Comparison of ENCODE assay signal across 8 cellular contexts in genomic region chrX:119488749-119489148, GRCh38. TPM values are rescaled to one million over a fixed set of nuclear protein-coding genes. Genes with fewer than 3 reads are reported as not detected.
DNase-seq lines count a peak whose midpoint lies in the region; ATAC-seq and TF ChIP-seq lines count a peak whose summit lies in the region.

No MANE protein-coding gene starts in this region.

- CTCF ChIA-PET in CD4-positive, alpha-beta memory T cell (lab: Charles Lee; ENCODE audit: partially characterized antibody), result interaction anchor here (1.0 to 2.6 kb wide), 7 partner anchors 11 to 241 kb away, joined by 3 to 11 read pairs (median 3); partner anchors contain the start of gene SLC25A5
- CTCF ChIA-PET in OCI-LY7 (lab: Charles Lee; ENCODE audit: unreplicated experiment), result interaction anchor here (1.1 kb wide), 1 partner anchor 27 kb away, joined by 3 read pairs; no protein-coding TSS in a partner anchor

- POLR2A ChIA-PET in CD4-positive, alpha-beta memory T cell (lab: Charles Lee; ENCODE audit: partially characterized antibody), result interaction anchor here (1.0 kb wide), 1 partner anchor 21 kb away, joined by 3 read pairs; the partner anchor contains the start of gene SLC25A5
- POLR2A ChIA-PET in OCI-LY7 (lab: Charles Lee), result interaction anchor here (0.6 kb wide), 1 partner anchor 34 kb away, joined by 3 read pairs; no protein-coding TSS in a partner anchor

- no peak overlapping the region for H2AFZ ChIP-seq in OCI-LY7 (ENCODE audit: low read length)

- no peaks in the 10 kb centered on the region for H4K20me1 ChIP-seq in OCI-LY7 (ENCODE audit: insufficient read depth, low read length)

- no peak overlapping the region for H3K4me3 Mint-ChIP-seq in CD4-positive, alpha-beta memory T cell
- no peak overlapping the region for H3K4me3 Mint-ChIP-seq in activated T-helper 17 cell treated with anti-CD3 and anti-CD28 coated beads, Interleukin-2, amount 50 U/mL, for 72 hours

- H3K36me3 ChIP-seq in CD4-positive, alpha-beta memory T cell (ENCODE audit: insufficient read depth, low read length), result no peaks in the 10 kb centered on the region
- H3K36me3 ChIP-seq in OCI-LY7 (ENCODE audit: insufficient read depth, low read length) (no peaks in the 10 kb centered on the region), brain microvascular endothelial cell (replicated peaks) (no peaks in the 10 kb centered on the region), suprapubic skin (no peaks in the 10 kb centered on the region)

- ATAC-seq in activated T-helper 17 cell treated with anti-CD3 and anti-CD28 coated beads, Interleukin-2, amount 50 U/mL, for 72 hours (replicated peaks), result no peak
- no peak for ATAC-seq in HG02763 (IDR thresholded peaks at IDR 0.05; ENCODE audit: unreplicated experiment)

- peak overlapping the region in 2 of 7 donors; percentile 22 to 43 for H3K27ac Mint-ChIP-seq in CD4-positive, alpha-beta memory T cell
- no peak overlapping the region for H3K27ac Mint-ChIP-seq in activated T-helper 17 cell treated with anti-CD3 and anti-CD28 coated beads, Interleukin-2, amount 50 U/mL, for 72 hours

- peak in 4 of 5 donors; percentile 33 to 46 (median 38) for DNase-seq in CD4-positive, alpha-beta memory T cell
- peak; percentile 34 for DNase-seq in H4 (ENCODE audit: low spot score)
- peak; percentile 45 for DNase-seq in OCI-LY7 (ENCODE audit: low spot score)
- DNase-seq in brain microvascular endothelial cell, result peak; percentile 41
- DNase-seq in left kidney (ENCODE audit: low read depth, low spot score), result peak; percentile 59
- no peak for DNase-seq in suprapubic skin (ENCODE audit: low spot score in 2 of 2)

- no peak overlapping the region for H3K4me3 ChIP-seq in CD4-positive, alpha-beta memory T cell (ENCODE audit: low read length in 2 of 2)
- H3K4me3 ChIP-seq in OCI-LY7 (ENCODE audit: low read depth, low read length, poor library complexity, severe bottlenecking) (no peak overlapping the region), brain microvascular endothelial cell (ENCODE audit: low read depth, low read length) (no peak overlapping the region), suprapubic skin (no peak overlapping the region)

- no peaks in the 10 kb centered on the region for H3K9me3 Mint-ChIP-seq in CD4-positive, alpha-beta memory T cell
- no peaks in the 10 kb centered on the region for H3K9me3 Mint-ChIP-seq in activated T-helper 17 cell treated with anti-CD3 and anti-CD28 coated beads, Interleukin-2, amount 50 U/mL, for 72 hours

- no peaks in the 10 kb centered on the region for H3K4me1 ChIP-seq in CD4-positive, alpha-beta memory T cell (ENCODE audit: insufficient read depth, low read length)
- H3K4me1 ChIP-seq in OCI-LY7 (ENCODE audit: insufficient read depth, low read length, poor library complexity, severe bottlenecking) (no peaks in the 10 kb centered on the region), suprapubic skin (peaks cover 5% of the 10 kb centered on the region)

- intact Hi-C loops in CD4-positive, alpha-beta memory T cell (cut with micrococcal nuclease), result no loop called here
- intact Hi-C loops in OCI-LY7 (cut with micrococcal nuclease; ENCODE audit: unreplicated experiment), result no loop called here

- no peaks in the 10 kb centered on the region for H3K79me2 ChIP-seq in OCI-LY7 (ENCODE audit: insufficient read depth, low read depth, low read length)

- peak; percentile 73 for TF ChIP-seq CTCF in OCI-LY7 (conservative IDR thresholded peaks at IDR 0.05; ENCODE audit: low read length)
- peak; percentile 67 for TF ChIP-seq CTCF in brain microvascular endothelial cell (IDR thresholded peaks at IDR 0.05; ENCODE audit: low read depth, low read length, missing control alignments)
- peak; percentile 44 to 47 for TF ChIP-seq CTCF in suprapubic skin (IDR thresholded peaks at IDR 0.05)

- TF ChIP-seq EP300 in suprapubic skin (IDR thresholded peaks at IDR 0.05), result no peak

- in situ Hi-C loops in brain microvascular endothelial cell (cut with HindIII; ENCODE audit: low pct_ligation_motif_present, low sequenced_read_pairs), result no loop called here

- TF ChIP-seq POLR2A in suprapubic skin (IDR thresholded peaks at IDR 0.05), result no peak

- no peak overlapping the region for H3K27ac ChIP-seq in CD4-positive, alpha-beta memory T cell (ENCODE audit: low read depth, low read length)
- H3K27ac ChIP-seq in OCI-LY7 (ENCODE audit: low read depth, low read length, poor library complexity, severe bottlenecking) (no peak overlapping the region), brain microvascular endothelial cell (no peak overlapping the region), suprapubic skin (no peak overlapping the region)

- 21% methylated on average over 8 of the region's 8 CpGs for WGBS in suprapubic skin

- no peak overlapping the region for H3K4me2 ChIP-seq in OCI-LY7 (ENCODE audit: low read length)

- H3K27me3 ChIP-seq in CD4-positive, alpha-beta memory T cell (ENCODE audit: insufficient read depth, low read length), result no peaks in the 10 kb centered on the region
- H3K27me3 ChIP-seq in brain microvascular endothelial cell (replicated peaks) (no peaks in the 10 kb centered on the region), suprapubic skin (no peaks in the 10 kb centered on the region)

- no peaks in the 10 kb centered on the region for H3K9me3 ChIP-seq in CD4-positive, alpha-beta memory T cell (ENCODE audit: control insufficient read depth in 1 of 2, low read length in 2 of 2)
- H3K9me3 ChIP-seq in OCI-LY7 (ENCODE audit: low read length) (no peaks in the 10 kb centered on the region), suprapubic skin (no peaks in the 10 kb centered on the region)

- no peaks in the 10 kb centered on the region for H3K27me3 Mint-ChIP-seq in CD4-positive, alpha-beta memory T cell
- H3K27me3 Mint-ChIP-seq in activated T-helper 17 cell treated with anti-CD3 and anti-CD28 coated beads, Interleukin-2, amount 50 U/mL, for 72 hours, result no peaks in the 10 kb centered on the region

- no peaks in the 10 kb centered on the region for H3K9me2 ChIP-seq in OCI-LY7 (ENCODE audit: insufficient read depth, low read length)

- no TSS peak for BruUV-seq in OCI-LY7 (replicated peaks; lab: Mats Ljungman, UMichigan)

- H3K36me3 Mint-ChIP-seq in CD4-positive, alpha-beta memory T cell, result no peaks in the 10 kb centered on the region
- H3K36me3 Mint-ChIP-seq in activated T-helper 17 cell treated with anti-CD3 and anti-CD28 coated beads, Interleukin-2, amount 50 U/mL, for 72 hours (ENCODE audit: low read depth), result no peaks in the 10 kb centered on the region

- H3K4me1 Mint-ChIP-seq in CD4-positive, alpha-beta memory T cell, result no peaks in the 10 kb centered on the region
- no peaks in the 10 kb centered on the region for H3K4me1 Mint-ChIP-seq in activated T-helper 17 cell treated with anti-CD3 and anti-CD28 coated beads, Interleukin-2, amount 50 U/mL, for 72 hours

RNA-seq across cellular contexts. Expression of gene SLC25A5, which starts 20.5 kb away (rescaled TPM):
- total RNA-seq in CD4-positive, alpha-beta memory T cell, result 10 to 100 TPM; 78.4 to 89.4 TPM
- polyA plus RNA-seq in CD4-positive, alpha-beta memory T cell, result 100 to 1,000 TPM; 216 to 328 TPM
- total RNA-seq in H4 (2014; rRNA removed; shearing (Covaris generic)), result 399 and 652 TPM in 2 replicates
- 203 and 231 TPM in 2 replicates for total RNA-seq in OCI-LY7 (2014; rRNA removed; shearing (Covaris generic))
- total RNA-seq in OCI-LY7 (2022), result 525 and 531 TPM in 2 replicates
- total RNA-seq in suprapubic skin, result 100 to 1,000 TPM; 177 to 516 (median 455) TPM
- 100 to 1,000 TPM; 290 to 570 TPM for total RNA-seq in activated T-helper 17 cell treated with anti-CD3 and anti-CD28 coated beads, Interleukin-2, amount 50 U/mL, for 72 hours

Comparison
In these comparisons a context has a peak if more than half of its experiments do, and no peak if none do; other contexts are left out.
1. DNase-seq: peak in CD4-positive, alpha-beta memory T cell (4 of 5), H4 (single experiment), OCI-LY7 (single experiment), brain microvascular endothelial cell (single experiment) and left kidney (single experiment); none in suprapubic skin (0 of 2).
2. Peak in every context shown above with its lines, with median percentiles within 50 percentile points of each other: CTCF ChIP-seq.